ENCODE assay signal across 7 cellular contexts in the genomic region with DNA sequence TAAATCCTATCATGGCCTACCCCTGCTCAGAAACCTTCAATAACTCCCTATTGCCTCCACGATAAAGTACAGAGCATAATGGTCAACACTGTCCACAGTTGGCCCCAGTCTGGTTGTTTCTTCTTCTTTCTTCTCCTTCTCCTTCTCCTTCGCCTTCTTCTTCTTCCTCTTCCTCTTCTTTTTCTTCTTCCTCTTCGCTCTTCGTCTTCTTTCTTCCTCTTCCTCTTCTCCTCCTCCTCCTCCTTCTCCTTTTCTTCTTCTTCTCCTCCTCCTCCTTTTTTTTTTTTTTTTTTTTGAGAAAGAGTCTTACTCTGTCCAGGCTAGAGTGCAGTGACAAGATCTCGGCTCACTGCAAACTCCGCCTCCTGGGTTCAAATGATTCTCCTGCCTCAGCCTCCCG.
"Had no signal": no experiment of that assay in that cellular context is flagged by ENCODE, and none has a peak within 500 bp of the region (broad histone marks: within the 10 kb centered on the region; RNA-seq: fewer than 3 reads in every experiment).

No MANE protein-coding gene starts in this region.

- H3K27ac Mint-ChIP-seq: IgD-negative memory B cell had no signal

- H3K4me3 Mint-ChIP-seq: IgD-negative memory B cell had no signal

- DNase-seq: NCI-H1092, NCI-H1105 treated with DMSO at 0.1 percent for 48 hours, NCI-H1417 treated with DMSO at 0.1 percent for 48 hours, NCI-H2107, NCI-H526 treated with DMSO at 0.1 percent for 48 hours, SIG-M5 had no signal

- H3K9me3 Mint-ChIP-seq: IgD-negative memory B cell had no signal
